14 cellular contexts compared by ENCODE assay signal in genomic region chr18:57856128-57856527, GRCh38. TPM values are rescaled to one million over a fixed set of nuclear protein-coding genes. Genes with fewer than 3 reads are reported as not detected.
DNase-seq lines count a peak whose midpoint lies in the region; ATAC-seq and TF ChIP-seq lines count a peak whose summit lies in the region.
"Had no signal": no experiment of that assay in that cellular context is flagged by ENCODE, and none has a peak within 500 bp of the region (broad histone marks: within the 10 kb centered on the region; RNA-seq: fewer than 3 reads in every experiment).

No MANE protein-coding gene starts in this region.

- H3K36me3 Mint-ChIP-seq in glutamatergic neuron (ENCODE audit: unreplicated experiment), result no peaks in the 10 kb centered on the region
- H3K36me3 Mint-ChIP-seq: CD14-positive monocyte had no signal

- POLR2A ChIA-PET in PC-3 (lab: Charles Lee; ENCODE audit: unreplicated experiment), result interaction anchor here (0.7 kb wide), 1 partner anchor 11 kb away, joined by 5 read pairs; no protein-coding TSS in a partner anchor

- H2AFZ ChIP-seq in PC-3 (ENCODE audit: low read length), result 0 out of 2 replicates have a peak overlapping the region, but pooled peaks have one; percentile 14
- H2AFZ ChIP-seq: GM23248 had no signal

- H3K4me2 ChIP-seq in PC-3 (ENCODE audit: low read length), result peak overlapping the region; percentile 35
- H3K4me2 ChIP-seq: A549 had no signal

- DNase-seq in NCI-H1930 (lab: John Stamatoyannopoulos, UW) (peak; percentile 37 to 86), PC-3 (peak; percentile 52), glutamatergic neuron (no peak), retina (peak; percentile 23), SJCRH30 (no peak)
- DNase-seq: DND-41, GDM1, GM23248 had no signal

- CTCF ChIA-PET in PC-3 (lab: Charles Lee), result no interaction called here

- H3K9me3 ChIP-seq in PC-3 (ENCODE audit: low read length) (no peaks in the 10 kb centered on the region), SJCRH30 (replicated peaks) (no peaks in the 10 kb centered on the region)
- H3K9me3 ChIP-seq: A549 had no signal

- peaks cover 13% of the 10 kb centered on the region for H3K4me1 Mint-ChIP-seq in glutamatergic neuron (ENCODE audit: low read depth, unreplicated experiment)
- H3K4me1 Mint-ChIP-seq: CD14-positive monocyte had no signal

- TF ChIP-seq CTCF in PC-3 (conservative IDR thresholded peaks at IDR 0.05; ENCODE audit: low read depth, low read length), result no peak
- TF ChIP-seq CTCF in glutamatergic neuron (IDR thresholded peaks at IDR 0.05; ENCODE audit: partially characterized antibody, unreplicated experiment), result no peak

- H3K4me3 ChIP-seq in PC-3 (ENCODE audit: low read length), result no peak overlapping the region
- H3K4me3 ChIP-seq in SJCRH30, result no peak overlapping the region
- H3K4me3 ChIP-seq: A549, GM23248 had no signal

- H3K27me3 ChIP-seq in PC-3 (ENCODE audit: low read length) (no peaks in the 10 kb centered on the region), SJCRH30 (no peaks in the 10 kb centered on the region)

- no peaks in the 10 kb centered on the region for H3F3A ChIP-seq in PC-3 (ENCODE audit: low read length, unreplicated experiment)

- BruUV-seq in PC-3 (replicated peaks; lab: Mats Ljungman, UMichigan), result no TSS peak

- H3K9me2 ChIP-seq in PC-3 (replicated peaks; ENCODE audit: low read length), result no peaks in the 10 kb centered on the region

- H4K20me1 ChIP-seq in PC-3 (ENCODE audit: low read length), result no peaks in the 10 kb centered on the region

- no peak overlapping the region for H3K9ac ChIP-seq in PC-3 (ENCODE audit: low read length)
- H3K9ac ChIP-seq: GM23248 had no signal

- peak; percentile 54 for ATAC-seq in PC-3
- ATAC-seq in GM21367 (IDR thresholded peaks at IDR 0.05; ENCODE audit: unreplicated experiment), result no peak
- no peak for ATAC-seq in GM18909 (IDR thresholded peaks at IDR 0.05; ENCODE audit: poor library complexity, unreplicated experiment)
- ATAC-seq: A549, HCT116 had no signal

- peak overlapping the region; percentile 84 for H3K27ac Mint-ChIP-seq in glutamatergic neuron (ENCODE audit: unreplicated experiment)
- H3K27ac Mint-ChIP-seq: CD14-positive monocyte had no signal

- no peaks in the 10 kb centered on the region for H3K36me3 ChIP-seq in PC-3 (ENCODE audit: low read depth, low read length)
- H3K36me3 ChIP-seq in SJCRH30, result no peaks in the 10 kb centered on the region

- no peaks in the 10 kb centered on the region for H3K27me3 Mint-ChIP-seq in glutamatergic neuron (ENCODE audit: unreplicated experiment)

- H3K27ac ChIP-seq in PC-3 (ENCODE audit: low read length) (no peak overlapping the region), SJCRH30 (no peak overlapping the region)
- H3K27ac ChIP-seq: A549, GM23248, HL-60 had no signal

- H3K4me1 ChIP-seq in PC-3 (ENCODE audit: insufficient read depth, low read length) (peaks cover 36% of the 10 kb centered on the region), SJCRH30 (no peaks in the 10 kb centered on the region)
- H3K4me1 ChIP-seq: A549 had no signal

- H3K4me3 Mint-ChIP-seq in glutamatergic neuron (ENCODE audit: unreplicated experiment), result no peak overlapping the region
- H3K4me3 Mint-ChIP-seq: CD14-positive monocyte had no signal

- peaks cover 2% of the 10 kb centered on the region for H3K9me3 Mint-ChIP-seq in glutamatergic neuron (ENCODE audit: unreplicated experiment)

- H3K79me2 ChIP-seq in PC-3 (ENCODE audit: low read length), result no peaks in the 10 kb centered on the region

- intact Hi-C loops in PC-3 (cut with micrococcal nuclease), result loop anchor here (5.0 kb wide), 1 partner anchor 49 kb away; no protein-coding TSS in a partner anchor

RNA-seq across cellular contexts. Expression of gene ATP8B1, which starts 53.0 kb away (rescaled TPM):
- total RNA-seq in PC-3 (2014; rRNA removed) (18.4 and 24.8 TPM in 2 replicates), glutamatergic neuron (ENCODE audit: unreplicated experiment) (0.07 TPM)
- not detected in 2 replicates for total RNA-seq in SJCRH30 (2014; rRNA removed; shearing (Covaris generic))

Comparison
In these comparisons a context has a peak if more than half of its experiments do, and no peak if none do; other contexts are left out.
1. DNase-seq: peak in NCI-H1930 (2 of 2), PC-3 (single experiment) and retina (single experiment); none in glutamatergic neuron (single experiment) and SJCRH30 (0 of 2).
2. RNA of gene ATP8B1, which starts 53.0 kb away (total RNA-seq): 18.4 to 24.8 TPM in PC-3; 0.07 TPM in glutamatergic neuron (single experiment) and not detected in SJCRH30; every median in the first group is over 10 times any median in the second.